28 cellular contexts compared by ENCODE assay signal in the genomic region with DNA sequence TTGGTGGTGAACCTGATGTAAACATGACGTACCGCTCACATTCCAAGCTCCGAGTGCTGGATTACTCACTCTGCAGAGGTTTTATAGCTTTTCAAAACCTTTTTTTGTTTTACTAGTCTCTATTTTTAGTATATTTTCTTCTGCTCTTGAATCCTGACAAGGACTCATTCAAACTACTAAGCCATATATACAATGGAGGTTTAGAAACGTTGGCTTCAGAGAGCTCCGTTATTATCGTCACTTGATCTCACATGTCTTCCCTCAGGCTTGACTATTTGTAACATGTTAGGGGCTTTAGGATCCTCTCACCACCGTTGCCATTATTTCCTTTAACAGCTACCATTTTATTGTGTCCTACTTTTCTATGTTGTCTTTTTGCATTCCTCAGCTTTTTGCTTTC.
"Had no signal": no experiment of that assay in that cellular context is flagged by ENCODE, and none has a peak within 500 bp of the region (broad histone marks: within the 10 kb centered on the region; RNA-seq: fewer than 3 reads in every experiment).

No MANE protein-coding gene starts in this region.

- H3K27ac ChIP-seq: coronary artery, esophagus muscularis mucosa, foreskin keratinocyte, heart right ventricle, neural progenitor cell, prostate gland, right atrium auricular region, stomach, thyroid gland had no signal

- H3K4me1 ChIP-seq: foreskin keratinocyte, heart right ventricle, neural progenitor cell, prostate gland, right atrium auricular region, stomach, thyroid gland had no signal

- H3K9me3 Mint-ChIP-seq: neural progenitor cell had no signal

- H3K27ac Mint-ChIP-seq: immature natural killer cell; memory B cell; naive B cell; natural killer cell treated with Interleukin-12 subunit alpha and Interleukin-12 subunit beta and Interleukin-15 and Interleukin-18, amount 100 ng/mL, for 72 hours; neural progenitor cell; stimulated activated effector memory CD8-positive, alpha-beta T cell treated with anti-CD3 and anti-CD28 coated beads, Interleukin-12 subunit alpha, Interleukin-12 subunit beta, amount 100 ng/mL, for 72 hours had no signal

- H3K36me3 Mint-ChIP-seq: immature natural killer cell; memory B cell; naive B cell; natural killer cell treated with Interleukin-12 subunit alpha and Interleukin-12 subunit beta and Interleukin-15 and Interleukin-18, amount 100 ng/mL, for 72 hours; neural progenitor cell; stimulated activated effector memory CD8-positive, alpha-beta T cell treated with anti-CD3 and anti-CD28 coated beads, Interleukin-12 subunit alpha, Interleukin-12 subunit beta, amount 100 ng/mL, for 72 hours had no signal

- H3K36me3 ChIP-seq: esophagus muscularis mucosa, heart right ventricle, neural progenitor cell, prostate gland, right atrium auricular region, stomach, thyroid gland had no signal

- H3K4me3 ChIP-seq: coronary artery, esophagus muscularis mucosa, heart right ventricle, lung, mucosa of descending colon, neural progenitor cell, prostate gland, right atrium auricular region, smooth muscle cell, stomach, thyroid gland had no signal

- H2AFZ ChIP-seq: neural progenitor cell had no signal

- H3K4me3 Mint-ChIP-seq: immature natural killer cell; memory B cell; natural killer cell treated with Interleukin-12 subunit alpha and Interleukin-12 subunit beta and Interleukin-15 and Interleukin-18, amount 100 ng/mL, for 72 hours; neural progenitor cell; stimulated activated effector memory CD8-positive, alpha-beta T cell treated with anti-CD3 and anti-CD28 coated beads, Interleukin-12 subunit alpha, Interleukin-12 subunit beta, amount 100 ng/mL, for 72 hours had no signal

- H3K27me3 Mint-ChIP-seq: memory B cell; naive B cell; natural killer cell treated with Interleukin-12 subunit alpha and Interleukin-12 subunit beta and Interleukin-15 and Interleukin-18, amount 100 ng/mL, for 72 hours had no signal

- H3K9ac ChIP-seq: neural progenitor cell had no signal

- H3K4me2 ChIP-seq: neural progenitor cell, smooth muscle cell had no signal

- H3K4me1 Mint-ChIP-seq: immature natural killer cell; memory B cell; naive B cell; neural progenitor cell; stimulated activated effector memory CD8-positive, alpha-beta T cell treated with anti-CD3 and anti-CD28 coated beads, Interleukin-12 subunit alpha, Interleukin-12 subunit beta, amount 100 ng/mL, for 72 hours had no signal

- H3K27me3 ChIP-seq: esophagus muscularis mucosa, foreskin keratinocyte, heart right ventricle, neural progenitor cell, right atrium auricular region, stomach, thyroid gland had no signal

- ATAC-seq: foreskin keratinocyte; heart right ventricle; left lobe of liver; mucosa of descending colon; natural killer cell treated with Interleukin-12 subunit alpha and Interleukin-12 subunit beta and Interleukin-15 and Interleukin-18, amount 100 ng/mL, for 72 hours; sciatic nerve; stimulated activated effector memory CD8-positive, alpha-beta T cell treated with anti-CD3 and anti-CD28 coated beads, Interleukin-12 subunit alpha, Interleukin-12 subunit beta, amount 100 ng/mL, for 72 hours had no signal

- DNase-seq: dermis blood vessel endothelial cell; effector memory CD4-positive, alpha-beta T cell; glutamatergic neuron; heart right ventricle; hypothalamus; immature natural killer cell; mucosa of descending colon; naive B cell; stimulated activated CD4-positive, alpha-beta T cell treated with anti-CD3 and anti-CD28 coated beads, Interleukin-12 subunit alpha, Interleukin-12 subunit beta, amount 100 ng/mL, for 4 hours; stimulated activated CD4-positive, alpha-beta T cell treated with anti-CD3 and anti-CD28 coated beads, Interleukin-1b, Interleukin-23, amount 100 ng/mL, for 48 hours; stimulated activated CD4-positive, alpha-beta T cell treated with anti-CD3 and anti-CD28 coated beads, Interleukin-4, amount 100 ng/mL, for 1 hour; stimulated activated naive CD4-positive, alpha-beta T cell treated with Interleukin-2 at 50 U/mL for 16 hours; stomach; thyroid gland; trophoblast cell had no signal

- H3K9me3 ChIP-seq: esophagus muscularis mucosa, prostate gland, right atrium auricular region, stomach, thyroid gland had no signal
